7 cellular contexts compared by ENCODE assay signal in genomic region chr11:44727373-44728084, GRCh38. TPM values are rescaled to one million over a fixed set of nuclear protein-coding genes. Genes with fewer than 3 reads are reported as not detected.
A peak's percentile ranks its signal among the peaks of the same experiment; 100 is the strongest.
DNase-seq lines count a peak whose midpoint lies in the region; ATAC-seq and TF ChIP-seq lines count a peak whose summit lies in the region.

No MANE protein-coding gene starts in this region.

- TF ChIP-seq CTCF in GM12875 (IDR thresholded peaks at IDR 0.05; ENCODE audit: borderline replicate concordance, insufficient read depth, low read depth, low read length) = peak; percentile 98

- peaks cover 7% of the 10 kb centered on the region for H3K36me3 Mint-ChIP-seq in effector memory CD8-positive, alpha-beta T cell (ENCODE audit: insufficient read depth)

- no peaks in the 10 kb centered on the region for H3K9me3 Mint-ChIP-seq in effector memory CD8-positive, alpha-beta T cell

- DNase-seq in NCI-H526 treated with DMSO at 0.1 percent for 48 hours (lab: John Stamatoyannopoulos, UW) (peak; percentile 37), mesenteric fat pad (ENCODE audit: low spot score) (peak; percentile 94)
- peak; percentile 29 to 51 for DNase-seq in activated CD8-positive, alpha-beta memory T cell treated with anti-CD3 and anti-CD28 coated beads for 4 hours (ENCODE audit: low read depth in 2 of 2)
- peak; percentile 64 to 69 (median 69) for DNase-seq in effector memory CD8-positive, alpha-beta T cell
- DNase-seq in stimulated activated CD8-positive, alpha-beta memory T cell treated with anti-CD3 and anti-CD28 coated beads, Interleukin-12 subunit alpha, Interleukin-12 subunit beta, amount 100 ng/mL, for 24 hours (ENCODE audit: extremely low read depth) = peak; percentile 49

- peak overlapping the region; percentile 61 for H3K4me3 ChIP-seq in GM12875 (ENCODE audit: low read depth, low read length)

- peak overlapping the region; percentile 54 to 87 for H3K27ac Mint-ChIP-seq in effector memory CD8-positive, alpha-beta T cell

- H3K4me3 Mint-ChIP-seq in effector memory CD8-positive, alpha-beta T cell = peak overlapping the region; percentile 79 to 82

- peak; percentile 58 for ATAC-seq in HG02970 (IDR thresholded peaks at IDR 0.05; ENCODE audit: low FRiP score, unreplicated experiment)
- ATAC-seq in effector memory CD8-positive, alpha-beta T cell (replicated peaks) = peak; percentile 68

- H3K4me1 Mint-ChIP-seq in effector memory CD8-positive, alpha-beta T cell (ENCODE audit: low read depth in 2 of 2) = peaks cover 27 to 39% of the 10 kb centered on the region in 2 donors

- peaks cover 23 to 35% of the 10 kb centered on the region in 2 donors for H3K27me3 Mint-ChIP-seq in effector memory CD8-positive, alpha-beta T cell

RNA-seq across cellular contexts. Expression of gene TSPAN18, which starts 0.8 kb away (rescaled TPM):
- total RNA-seq in mesenteric fat pad = 14.2 TPM

Comparison
In these comparisons a context has a peak if more than half of its experiments do, and no peak if none do; other contexts are left out.
1. Peak in every context shown above with its lines: DNase-seq, ATAC-seq and H3K4me3 ChIP-seq.
2. DNase-seq: peak in every context shown above with its lines; median percentile 94 in mesenteric fat pad; 69 in effector memory CD8-positive, alpha-beta T cell; 49 in stimulated activated CD8-positive, alpha-beta memory T cell treated with anti-CD3 and anti-CD28 coated beads, Interleukin-12 subunit alpha, Interleukin-12 subunit beta, amount 100 ng/mL, for 24 hours; 40 in activated CD8-positive, alpha-beta memory T cell treated with anti-CD3 and anti-CD28 coated beads for 4 hours; 37 in NCI-H526 treated with DMSO at 0.1 percent for 48 hours.